8 cellular contexts compared by ENCODE assay signal in genomic region chr13:108218044-108218974, GRCh38. TPM values are rescaled to one million over a fixed set of nuclear protein-coding genes. Genes with fewer than 3 reads are reported as not detected.
DNase-seq lines count a peak whose midpoint lies in the region; ATAC-seq, FAIRE-seq and TF ChIP-seq lines count a peak whose summit lies in the region.

Gene ABHD13, plus strand, starts transcription at chr13:108218392. Its CDS starts 10,827 bp downstream, at chr13:108229219.

- POLR2A ChIA-PET in H1 (lab: Charles Lee; ENCODE audit: partially characterized antibody) = interaction anchor here (1.1 kb wide), 1 partner anchor 12 kb away, joined by 4 read pairs; no protein-coding TSS in a partner anchor

- no peaks in the 10 kb centered on the region; a peak in 3 of 7 replicates for H3K4me1 ChIP-seq in H1 (replicated peaks in 1 of 4; ENCODE audit: control insufficient read depth in 3 of 4, insufficient read depth in 4 of 4, low read length in 3 of 4)
- peaks cover 12% of the 10 kb centered on the region for H3K4me1 ChIP-seq in mesenchymal stem cell (ENCODE audit: control insufficient read depth, insufficient read depth, low read depth, low read length)

- H2BK120ac ChIP-seq in H1 (replicated peaks; ENCODE audit: low read depth, low read length) (no peak within 1 kb of the TSS), mesenchymal stem cell (ENCODE audit: low read depth, low read length) (peak within 1 kb of the TSS; percentile 74)

- no peak within 1 kb of the TSS for H3K23ac ChIP-seq in H1 (ENCODE audit: insufficient read length)
- peak within 1 kb of the TSS in 1 of 2 experiments; percentile 84 for H3K23ac ChIP-seq in mesenchymal stem cell (ENCODE audit: low read length in 2 of 2)

- 0 out of 2 replicates have a peak, but pooled peaks cover 4% of the 10 kb centered on the region for H3K23me2 ChIP-seq in H1 (ENCODE audit: low read depth, low read length)

- H3K4me3 ChIP-seq in H1 (ENCODE audit: extremely low read depth in 1 of 4, insufficient read depth in 2 of 4, low read depth in 3 of 4, low read length in 4 of 4) (peak within 1 kb of the TSS; percentile 81 to 89 (median 84)), mesenchymal stem cell (ENCODE audit: insufficient read depth in 1 of 2, low read depth in 1 of 2, low read length in 2 of 2) (peak within 1 kb of the TSS; percentile 87 to 90)

- no peak within 1 kb of the TSS for H3K14ac ChIP-seq in H1 (ENCODE audit: insufficient read length)
- peak within 1 kb of the TSS in 1 of 2 experiments; percentile 89 for H3K14ac ChIP-seq in mesenchymal stem cell (ENCODE audit: low read length in 2 of 2)

- H2BK5ac ChIP-seq in H1 (ENCODE audit: low read depth, low read length) (peak within 1 kb of the TSS; percentile 71), mesenchymal stem cell (ENCODE audit: low read depth, low read length, poor library complexity, severe bottlenecking) (no peak within 1 kb of the TSS)

- H2AK5ac ChIP-seq in H1 (ENCODE audit: low read depth, low read length) (no peak within 1 kb of the TSS), mesenchymal stem cell (ENCODE audit: low read length, severe bottlenecking) (no peak within 1 kb of the TSS)

- H3K36me3 ChIP-seq in H1 (ENCODE audit: control insufficient read depth in 2 of 4, insufficient read depth in 4 of 4, low read length in 3 of 4) (no peaks in the 10 kb centered on the region), mesenchymal stem cell (ENCODE audit: control insufficient read depth in 1 of 2, insufficient read depth in 2 of 2, low read depth in 1 of 2, low read length in 2 of 2) (no peaks in the 10 kb centered on the region)

- H4K20me1 ChIP-seq in H1 (replicated peaks in 1 of 2; ENCODE audit: control insufficient read depth in 1 of 2, insufficient read depth in 2 of 2, low read length in 2 of 2) = peaks cover 2 to 3% of the 10 kb centered on the region in 2 experiments

- H3K9me3 ChIP-seq in H1 (ENCODE audit: insufficient read depth in 2 of 2, low read depth in 1 of 2, low read length in 1 of 2) (no peaks in the 10 kb centered on the region), mesenchymal stem cell (ENCODE audit: control insufficient read depth, low read length) (no peaks in the 10 kb centered on the region)

- H2AFZ ChIP-seq in H1 (ENCODE audit: low read length) (peak within 1 kb of the TSS; percentile 81), mesenchymal stem cell (ENCODE audit: low read depth, low read length) (peak within 1 kb of the TSS; percentile 91)

- no peak; a peak in 1 of 4 replicates for TF ChIP-seq RAD21 in H1 (IDR thresholded peaks at IDR 0.05 in 1 of 2, conservative IDR thresholded peaks at IDR 0.05 in 1 of 2; ENCODE audit: low read depth in 2 of 2, low read length in 2 of 2)

- peak within 1 kb of the TSS; percentile 80 for H4K5ac ChIP-seq in H1 (ENCODE audit: insufficient read length, low read depth, low read length)

- WGBS in H1 (ENCODE audit: extremely low coverage in 1 of 2, insufficient coverage in 1 of 2, insufficient read length in 1 of 2, insufficient replicate concordance in 2 of 2, low coverage in 1 of 2, low lambda C conversion rate in 2 of 2, missing lambda C conversion rate in 1 of 2), 2 experiments = 2% methylated on average over 47 of the region's 93 CpGs; no CpG with 5 or more reads in 1 of the 2 experiments
- WGBS in mesenchymal stem cell = 2% methylated on average over 58 of the region's 93 CpGs

- H4K91ac ChIP-seq in H1 (replicated peaks; ENCODE audit: insufficient read length, low read length) (no peak within 1 kb of the TSS), mesenchymal stem cell (ENCODE audit: low read length) (peak within 1 kb of the TSS; percentile 92)

- FAIRE-seq in H1 (lab: Jason Lieb, UNC) = no peak

- 0 out of 3 replicates have a peak, but pooled peaks of 1 of the 2 experiments have one; percentile 46 for TF ChIP-seq EP300 in H1 (IDR thresholded peaks at IDR 0.05; ENCODE audit: borderline replicate concordance in 1 of 2, low read depth in 2 of 2, low read length in 2 of 2)

- H2BK12ac ChIP-seq in H1 (ENCODE audit: low read depth, low read length) = 0 out of 2 replicates have a peak within 1 kb of the TSS, but pooled peaks have one; percentile 27
- H2BK12ac ChIP-seq in mesenchymal stem cell (ENCODE audit: low read length in 2 of 2) = no peak within 1 kb of the TSS

- H3K4me2 ChIP-seq in H1 (ENCODE audit: insufficient read depth in 1 of 2, low read depth in 2 of 2, low read length in 2 of 2) (peak within 1 kb of the TSS; percentile 79 to 99), mesenchymal stem cell (ENCODE audit: low read length, poor library complexity, severe bottlenecking) (peak within 1 kb of the TSS; percentile 79)

- peak; percentile 52 to 71 for TF ChIP-seq POLR2A in H1 (IDR thresholded peaks at IDR 0.05; ENCODE audit: control extremely low read depth in 1 of 2, low read depth in 2 of 2, low read length in 2 of 2)

- peak within 1 kb of the TSS; percentile 82 to 96 (median 82) for H3K9ac ChIP-seq in H1 (replicated peaks in 1 of 4; ENCODE audit: extremely low read depth in 1 of 4, low read depth in 3 of 4, low read length in 3 of 4)
- peak within 1 kb of the TSS; percentile 95 for H3K9ac ChIP-seq in mesenchymal stem cell (ENCODE audit: low read length)

- no peak within 1 kb of the TSS for H2BK20ac ChIP-seq in H1 (ENCODE audit: low read length)

- H3K27me3 ChIP-seq in H1 (replicated peaks in 1 of 4; ENCODE audit: control insufficient read depth in 3 of 4, extremely low read depth in 1 of 4, insufficient read depth in 3 of 4, low read length in 3 of 4) (no peaks in the 10 kb centered on the region), mesenchymal stem cell (ENCODE audit: control insufficient read depth in 1 of 2, insufficient read depth in 1 of 2, low read length in 2 of 2) (no peaks in the 10 kb centered on the region)

- H3K79me2 ChIP-seq in H1 (ENCODE audit: control insufficient read depth in 1 of 2, insufficient read depth in 2 of 2, low read length in 2 of 2) = peaks cover 3 to 46% of the 10 kb centered on the region in 2 experiments; a peak in 3 of 4 replicates

- H3K79me1 ChIP-seq in H1 (ENCODE audit: low read depth, low read length) (no peaks in the 10 kb centered on the region; the same call in 1 of the 2 replicates), mesenchymal stem cell (replicated peaks; ENCODE audit: low read length, poor library complexity, severe bottlenecking) (peaks cover 5% of the 10 kb centered on the region)

- H2BK15ac ChIP-seq in H1 (ENCODE audit: low read length) (no peak within 1 kb of the TSS), mesenchymal stem cell (ENCODE audit: low read depth, poor library complexity, severe bottlenecking) (peak within 1 kb of the TSS; percentile 98)

- H3K4ac ChIP-seq in H1 (replicated peaks; ENCODE audit: insufficient read length, low read depth, low read length) (peak within 1 kb of the TSS; percentile 65), mesenchymal stem cell (ENCODE audit: low read depth in 1 of 2, low read length in 2 of 2) (peak within 1 kb of the TSS; percentile 62 to 89)

- CTCF ChIA-PET in H1 (lab: Charles Lee; ENCODE audit: partially characterized antibody) = no interaction called here

- H4K8ac ChIP-seq in H1 (ENCODE audit: extremely low read depth, insufficient read depth, low read length) (peak within 1 kb of the TSS; percentile 93; the same call in 1 of the 2 replicates), mesenchymal stem cell (ENCODE audit: low read length) (peak within 1 kb of the TSS; percentile 95)

- H3K56ac ChIP-seq in H1 (replicated peaks; ENCODE audit: insufficient read length, low read depth, low read length) = peak within 1 kb of the TSS; percentile 86

- peak; percentile 96 for DNase-seq in COLO829 (ENCODE audit: low spot score)
- DNase-seq in HS-27A (ENCODE audit: low read depth) = peak; percentile 69
- peak; percentile 91 for DNase-seq in NK-92 treated with Interleukin-12 subunit alpha and Interleukin-12 subunit beta, amount 100 ng/mL, for 24 hours (lab: John Stamatoyannopoulos, UW)
- DNase-seq in activated CD8-positive, alpha-beta memory T cell treated with anti-CD3 and anti-CD28 coated beads for 4 hours (ENCODE audit: low read depth in 2 of 2) = peak; percentile 76 to 81
- DNase-seq in H1 (ENCODE audit: low read depth in 1 of 2, low spot score in 2 of 2) = peak; percentile 79 to 94
- DNase-seq in mesenchymal stem cell = peak; percentile 92
- DNase-seq in stimulated activated CD8-positive, alpha-beta memory T cell treated with anti-CD3 and anti-CD28 coated beads, Interleukin-12 subunit alpha, Interleukin-12 subunit beta, amount 100 ng/mL, for 24 hours (ENCODE audit: extremely low read depth) = peak; percentile 82

- H3K27ac ChIP-seq in H1 (ENCODE audit: low read depth, low read length) (peak within 1 kb of the TSS; percentile 61), mesenchymal stem cell (ENCODE audit: low read length, poor library complexity, severe bottlenecking) (peak within 1 kb of the TSS; percentile 71)

- H3K18ac ChIP-seq in H1 (ENCODE audit: extremely low read depth, low read length) = peak within 1 kb of the TSS; percentile 84
- H3K18ac ChIP-seq in mesenchymal stem cell (ENCODE audit: low read depth in 1 of 2, low read length in 2 of 2) = peak within 1 kb of the TSS; percentile 94 to 99

- no peak for TF ChIP-seq CTCF in H1 (IDR thresholded peaks at IDR 0.05; ENCODE audit: control extremely low read depth in 1 of 3, insufficient read depth in 1 of 3, low read depth in 1 of 3, low read length in 3 of 3)

- peak; percentile 82 for ATAC-seq in GM19468 (IDR thresholded peaks at IDR 0.05; ENCODE audit: extremely low read depth, unreplicated experiment)

TF ChIP-seq in H1, 55 proteins besides CTCF, POLR2A, EP300 and RAD21 (continues in another document):
- TF ChIP-seq ASH2L (IDR thresholded peaks at IDR 0.05; ENCODE audit: low read length) (peak; percentile 98), FOSL1 (IDR thresholded peaks at IDR 0.05; ENCODE audit: insufficient read depth, low read depth, low read length) (no peak), SIN3A (conservative IDR thresholded peaks at IDR 0.05 in 1 of 2, IDR thresholded peaks at IDR 0.05 in 1 of 2; ENCODE audit: low read depth in 1 of 2, low read length in 2 of 2) (peak in 1 of 2 experiments; percentile 85; a peak in 2 of 4 replicates), SUZ12 (IDR thresholded peaks at IDR 0.05; ENCODE audit: low read length) (no peak), CHD2 (IDR thresholded peaks at IDR 0.05; ENCODE audit: low read length) (peak; percentile 48; the same call in 1 of the 2 replicates), HDAC2 (IDR thresholded peaks at IDR 0.05; ENCODE audit: borderline replicate concordance in 1 of 2, low read depth in 2 of 2, low read length in 2 of 2) (peak in 1 of 2 experiments; percentile 72; a peak in 1 of 4 replicates)

RNA-seq across cellular contexts. Expression of gene ABHD13, which starts in this region (rescaled TPM):
- total RNA-seq in H1 (2021; fragmentation: NEBNext Ultra II Directional; extraction: Animal tissue kit (Norgen Biotek cat#: 25700)) = 6.1 and 6.6 TPM in 2 replicates
- 1.9 and 3.5 TPM in 2 replicates for polyA plus RNA-seq in H1 (2011; rRNA removed)
- 3.2 TPM for polyA plus RNA-seq in H1 (2011; cell fraction: cytosol; rRNA removed)
- polyA plus RNA-seq in H1 (2011; cell fraction: nucleus; rRNA removed) = 0.87 TPM
- polyA plus RNA-seq in H1 (2012, experiment 1 of 2) = 1.8 to 4.0 TPM (median 2.1 TPM) in 4 replicates
- polyA plus RNA-seq in H1 (2012, experiment 2 of 2) = 0.66 TPM
- polyA plus RNA-seq in H1 (2013, experiment 1 of 2) = 7.2 TPM
- 7.5 TPM for polyA plus RNA-seq in H1 (2013, experiment 2 of 2)
- 2.4 and 3.7 TPM in 2 replicates for polyA minus RNA-seq in H1 (2011; rRNA and poly(A)+ RNA removed)
- polyA minus RNA-seq in H1 (2011; cell fraction: cytosol; rRNA and poly(A)+ RNA removed) = 3.6 TPM
- polyA minus RNA-seq in H1 (2011; cell fraction: nucleus; rRNA and poly(A)+ RNA removed) = 8.1 TPM
- 8.3 TPM for polyA plus RNA-seq in mesenchymal stem cell (2013, experiment 1 of 2)
- 8.7 TPM for polyA plus RNA-seq in mesenchymal stem cell (2013, experiment 2 of 2)

Comparison
In these comparisons a context has a peak if more than half of its experiments do, and no peak if none do; other contexts are left out.
1. Peak in every context shown above with its lines: DNase-seq, ATAC-seq, H3K4me3 ChIP-seq and H3K27ac ChIP-seq.